Comparison of ENCODE assay signal across 26 cellular contexts in the genomic region with DNA sequence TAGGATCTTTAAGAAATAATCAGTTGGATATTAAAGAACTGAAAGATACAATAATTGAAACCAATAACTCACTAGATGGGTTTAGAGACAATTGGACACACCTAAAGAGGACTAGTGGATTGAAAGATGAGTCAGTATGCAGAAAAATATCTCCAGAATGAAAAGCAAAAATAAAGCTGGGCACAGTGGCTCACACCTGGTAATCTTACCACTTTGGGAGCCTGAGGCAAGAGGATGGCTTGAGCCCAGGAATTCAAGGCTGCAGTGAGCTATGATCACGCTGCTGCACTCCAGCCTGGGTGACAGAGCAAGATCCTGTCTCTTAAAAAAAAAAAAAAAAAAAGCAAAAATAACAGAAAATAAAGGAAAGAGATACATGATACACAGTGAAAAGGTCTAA. TPM values are rescaled to one million over a fixed set of nuclear protein-coding genes. Genes with fewer than 3 reads are reported as not detected.
DNase-seq lines count a peak whose midpoint lies in the region; FAIRE-seq and TF ChIP-seq lines count a peak whose summit lies in the region.
"Had no signal": no experiment of that assay in that cellular context is flagged by ENCODE, and none has a peak within 500 bp of the region (broad histone marks: within the 10 kb centered on the region; RNA-seq: fewer than 3 reads in every experiment).

No MANE protein-coding gene starts in this region.

- H4K20me1 ChIP-seq in mammary epithelial cell (ENCODE audit: insufficient read depth, low read length), result no peaks in the 10 kb centered on the region
- no peaks in the 10 kb centered on the region for H4K20me1 ChIP-seq in keratinocyte (ENCODE audit: control insufficient read depth, extremely low read depth, insufficient read depth, low read length)
- H4K20me1 ChIP-seq: BLaER1 treated with 17β-estradiol and CSF1 and Interleukin-3, amounts not matched to agents 10 nM and 100 nM had no signal

- H3K27ac Mint-ChIP-seq in MCF 10A (ENCODE audit: low read depth, unreplicated experiment), result no peak overlapping the region
- no peak overlapping the region for H3K27ac Mint-ChIP-seq in activated T-helper 1 cell treated with anti-CD3 and anti-CD28 coated beads, Interleukin-12 subunit alpha, Interleukin-12 subunit beta, Interleukin-2, Interleukin-4 antibody, amounts not matched to agents 30 ng/mL and 10 ng/mL and 1 ng/mL, durations not matched to agents 14 hours and 24 hours and 36 hours
- H3K27ac Mint-ChIP-seq: CD14-positive monocyte; CD4-positive, alpha-beta T cell; CD8-positive, alpha-beta memory T cell had no signal

- 0% methylated on average over 1 of the region's 1 CpG for WGBS in mammary epithelial cell (ENCODE audit: low coverage, missing lambda C conversion rate)

- H3K9ac ChIP-seq in mammary epithelial cell (ENCODE audit: insufficient read depth, low read length) (no peak overlapping the region), keratinocyte (ENCODE audit: control insufficient read depth, extremely low read depth, insufficient read depth, low read length) (no peak overlapping the region)
- H3K9ac ChIP-seq: BLaER1 treated with 17β-estradiol and CSF1 and Interleukin-3, amounts not matched to agents 10 nM and 100 nM; GM23248 had no signal

- no peak for TF ChIP-seq CTCF in mammary epithelial cell (conservative IDR thresholded peaks at IDR 0.05 in 1 of 2, IDR thresholded peaks at IDR 0.05 in 1 of 2; ENCODE audit: extremely low read depth in 1 of 2, insufficient read depth in 1 of 2, low read depth in 1 of 2, low read length in 2 of 2)
- no peak for TF ChIP-seq CTCF in MCF 10A (IDR thresholded peaks at IDR 0.05; ENCODE audit: unreplicated experiment)
- TF ChIP-seq CTCF in epithelial cell of esophagus (IDR thresholded peaks at IDR 0.05; ENCODE audit: insufficient read depth, low read depth, low read length, missing control alignments), result no peak
- TF ChIP-seq CTCF in keratinocyte (optimal IDR thresholded peaks at IDR 0.05 in 1 of 3, IDR thresholded peaks at IDR 0.05 in 1 of 3, conservative IDR thresholded peaks at IDR 0.05 in 1 of 3; ENCODE audit: extremely low read depth in 1 of 3, insufficient read depth in 2 of 3, low read length in 3 of 3), result no peak

- H3K4me2 ChIP-seq in mammary epithelial cell (ENCODE audit: insufficient read depth, low read depth, low read length) (no peak overlapping the region), keratinocyte (ENCODE audit: control insufficient read depth, extremely low read depth, insufficient read depth, low read depth, low read length) (peak overlapping the region; percentile 26)
- H3K4me2 ChIP-seq: BLaER1 treated with 17β-estradiol and CSF1 and Interleukin-3, amounts not matched to agents 10 nM and 100 nM had no signal

- H3K9me1 ChIP-seq in keratinocyte (ENCODE audit: control insufficient read depth, extremely low read depth, insufficient read depth, low read length), result no peaks in the 10 kb centered on the region

- no peaks in the 10 kb centered on the region for H3K9me3 ChIP-seq in mammary epithelial cell (replicated peaks; ENCODE audit: insufficient read depth, low read length)
- H3K9me3 ChIP-seq in keratinocyte (ENCODE audit: control insufficient read depth, low read depth, low read length), result no peaks in the 10 kb centered on the region
- H3K9me3 ChIP-seq: BE2C; BLaER1 treated with 17β-estradiol and CSF1 and Interleukin-3, amounts not matched to agents 10 nM and 100 nM had no signal

- BruUV-seq in mammary epithelial cell (replicated peaks; lab: Mats Ljungman, UMichigan), result no TSS peak
- no TSS peak for BruUV-seq in MCF 10A (replicated peaks; lab: Mats Ljungman, UMichigan)

- no peaks in the 10 kb centered on the region for H3K4me1 Mint-ChIP-seq in MCF 10A (ENCODE audit: insufficient read depth, unreplicated experiment)
- H3K4me1 Mint-ChIP-seq in activated T-helper 1 cell treated with anti-CD3 and anti-CD28 coated beads, Interleukin-12 subunit alpha, Interleukin-12 subunit beta, Interleukin-2, Interleukin-4 antibody, amounts not matched to agents 30 ng/mL and 10 ng/mL and 1 ng/mL, durations not matched to agents 14 hours and 24 hours and 36 hours (ENCODE audit: low read depth), result no peaks in the 10 kb centered on the region
- H3K4me1 Mint-ChIP-seq: CD14-positive monocyte; CD8-positive, alpha-beta memory T cell had no signal

- no peak overlapping the region for H3K4me3 Mint-ChIP-seq in MCF 10A (ENCODE audit: unreplicated experiment)
- no peak overlapping the region for H3K4me3 Mint-ChIP-seq in activated T-helper 1 cell treated with anti-CD3 and anti-CD28 coated beads, Interleukin-12 subunit alpha, Interleukin-12 subunit beta, Interleukin-2, Interleukin-4 antibody, amounts not matched to agents 30 ng/mL and 10 ng/mL and 1 ng/mL, durations not matched to agents 14 hours and 24 hours and 36 hours
- H3K4me3 Mint-ChIP-seq: CD4-positive, alpha-beta T cell; CD8-positive, alpha-beta memory T cell had no signal

- FAIRE-seq in keratinocyte (lab: Jason Lieb, UNC), result peak; percentile 17
- FAIRE-seq: A204.1, D721Med, GM12878, GM19239, H1 had no signal

- no peaks in the 10 kb centered on the region for H3K27me3 ChIP-seq in mammary epithelial cell (ENCODE audit: insufficient read depth, low read length)
- no peaks in the 10 kb centered on the region for H3K27me3 ChIP-seq in keratinocyte (ENCODE audit: control insufficient read depth, extremely low read depth, insufficient read depth, low read length)
- H3K27me3 ChIP-seq: BE2C; BLaER1 treated with 17β-estradiol and CSF1 and Interleukin-3, amounts not matched to agents 10 nM and 100 nM had no signal

- H3K9me3 Mint-ChIP-seq in MCF 10A (ENCODE audit: unreplicated experiment), result no peaks in the 10 kb centered on the region
- no peaks in the 10 kb centered on the region for H3K9me3 Mint-ChIP-seq in activated T-helper 1 cell treated with anti-CD3 and anti-CD28 coated beads, Interleukin-12 subunit alpha, Interleukin-12 subunit beta, Interleukin-2, Interleukin-4 antibody, amounts not matched to agents 30 ng/mL and 10 ng/mL and 1 ng/mL, durations not matched to agents 14 hours and 24 hours and 36 hours
- H3K9me3 Mint-ChIP-seq: CD14-positive monocyte; CD4-positive, alpha-beta T cell; CD8-positive, alpha-beta memory T cell had no signal

- H2AFZ ChIP-seq in mammary epithelial cell (ENCODE audit: low read depth, low read length) (no peak overlapping the region), keratinocyte (ENCODE audit: control insufficient read depth, low read length) (no peak overlapping the region)
- H2AFZ ChIP-seq: GM23248 had no signal

- no peaks in the 10 kb centered on the region for H3K36me3 ChIP-seq in mammary epithelial cell (ENCODE audit: insufficient read depth, low read length)
- H3K36me3 ChIP-seq in keratinocyte (ENCODE audit: control insufficient read depth in 2 of 2, extremely low read depth in 1 of 2, insufficient read depth in 2 of 2, low read length in 2 of 2), result no peaks in the 10 kb centered on the region
- H3K36me3 ChIP-seq: BE2C; BLaER1 treated with 17β-estradiol and CSF1 and Interleukin-3, amounts not matched to agents 10 nM and 100 nM had no signal

- H3K27me3 Mint-ChIP-seq in MCF 10A (ENCODE audit: insufficient read depth, unreplicated experiment), result peaks cover 35% of the 10 kb centered on the region
- peaks cover 23% of the 10 kb centered on the region for H3K27me3 Mint-ChIP-seq in activated T-helper 1 cell treated with anti-CD3 and anti-CD28 coated beads, Interleukin-12 subunit alpha, Interleukin-12 subunit beta, Interleukin-2, Interleukin-4 antibody, amounts not matched to agents 30 ng/mL and 10 ng/mL and 1 ng/mL, durations not matched to agents 14 hours and 24 hours and 36 hours (ENCODE audit: insufficient read depth)

- H3K27ac ChIP-seq in mammary epithelial cell (ENCODE audit: insufficient read depth, low read depth, low read length), result no peak overlapping the region
- H3K27ac ChIP-seq in keratinocyte (ENCODE audit: control insufficient read depth, insufficient read depth, low read length), result no peak overlapping the region
- H3K27ac ChIP-seq: 22Rv1; BLaER1 treated with 17β-estradiol and CSF1 and Interleukin-3, amounts not matched to agents 10 nM and 100 nM; GM23248 had no signal

- H3K4me3 ChIP-seq in mammary epithelial cell (replicated peaks in 1 of 3; ENCODE audit: insufficient read depth in 1 of 3, low read depth in 2 of 3, low read length in 3 of 3) (no peak overlapping the region), epithelial cell of esophagus (ENCODE audit: low read length) (no peak overlapping the region), keratinocyte (ENCODE audit: control insufficient read depth in 2 of 3, extremely low read depth in 1 of 3, insufficient read depth in 2 of 3, low read depth in 1 of 3, low read length in 3 of 3) (no peak overlapping the region)
- H3K4me3 ChIP-seq: BLaER1 treated with 17β-estradiol and CSF1 and Interleukin-3, amounts not matched to agents 10 nM and 100 nM; GM12878; GM23248 had no signal

- dilution Hi-C loops in mammary epithelial cell (cut with HindIII; ENCODE audit: low sequenced_read_pairs), result no loop called here
- dilution Hi-C loops in keratinocyte (cut with MboI; ENCODE audit: extremely low pct_ligation_motif_present, low sequenced_read_pairs), result no loop called here

- CTCF ChIA-PET in mammary epithelial cell (lab: Charles Lee; ENCODE audit: low non-redundant PET), result no interaction called here
- CTCF ChIA-PET in MCF 10A (lab: Yijun Ruan, JAX), result no interaction called here

- peaks cover 20% of the 10 kb centered on the region for H3K4me1 ChIP-seq in mammary epithelial cell (ENCODE audit: insufficient read depth, low read length)
- H3K4me1 ChIP-seq in keratinocyte (ENCODE audit: control insufficient read depth, extremely low read depth, insufficient read depth, low read length), result peaks cover 20% of the 10 kb centered on the region
- H3K4me1 ChIP-seq: BE2C had no signal

- in situ Hi-C loops in mammary epithelial cell (cut with MboI; ENCODE audit: low sequenced_read_pairs in 2 of 2), result no loop called here

- DNase-seq in mammary epithelial cell (peak; percentile 55), MCF 10A (ENCODE audit: unreplicated experiment) (no peak), epithelial cell of esophagus (ENCODE audit: low read depth) (peak; percentile 65), keratinocyte (ENCODE audit: low read depth, low spot score) (peak; percentile 66), HUDEP-2 (lab: John Stamatoyannopoulos, UW; ENCODE audit: unreplicated experiment in 76 of 76) (no peak), activated gamma-delta T cell treated with Interleukin-2 at 50 U/mL for 16 hours (no peak), AML-193 (lab: John Stamatoyannopoulos, UW) (no peak)
- DNase-seq in activated T-helper 1 cell treated with anti-CD3 and anti-CD28 coated beads, Interleukin-12 subunit alpha, Interleukin-12 subunit beta, Interleukin-2, Interleukin-4 antibody, amounts not matched to agents 30 ng/mL and 10 ng/mL and 1 ng/mL, durations not matched to agents 14 hours and 24 hours and 36 hours (ENCODE audit: low spot score), result no peak
- DNase-seq: BE2C; CD4-positive, alpha-beta T cell; CD8-positive, alpha-beta memory T cell; DMS 273 treated with DMSO at 0.1 percent for 48 hours; DMS79; EL; GDM1; H7; HCEC 1CT had no signal

- no peaks in the 10 kb centered on the region for H3K36me3 Mint-ChIP-seq in MCF 10A (ENCODE audit: insufficient read depth, unreplicated experiment)
- H3K36me3 Mint-ChIP-seq in activated T-helper 1 cell treated with anti-CD3 and anti-CD28 coated beads, Interleukin-12 subunit alpha, Interleukin-12 subunit beta, Interleukin-2, Interleukin-4 antibody, amounts not matched to agents 30 ng/mL and 10 ng/mL and 1 ng/mL, durations not matched to agents 14 hours and 24 hours and 36 hours (ENCODE audit: low read depth), result no peaks in the 10 kb centered on the region
- H3K36me3 Mint-ChIP-seq: CD14-positive monocyte; CD8-positive, alpha-beta memory T cell had no signal

- POLR2A ChIA-PET in MCF 10A (lab: Yijun Ruan, JAX), result no interaction called here

- H3K79me2 ChIP-seq in mammary epithelial cell (ENCODE audit: insufficient read depth, low read length) (no peaks in the 10 kb centered on the region), keratinocyte (ENCODE audit: control insufficient read depth, insufficient read depth, low read length) (no peaks in the 10 kb centered on the region)

- intact Hi-C loops in mammary epithelial cell (cut with micrococcal nuclease) (no loop called here), MCF 10A (cut with micrococcal nuclease) (no loop called here)
- intact Hi-C loops in activated T-helper 1 cell treated with anti-CD3 and anti-CD28 coated beads, Interleukin-12 subunit alpha, Interleukin-12 subunit beta, Interleukin-2, Interleukin-4 antibody, amounts not matched to agents 30 ng/mL and 10 ng/mL and 1 ng/mL, durations not matched to agents 14 hours and 24 hours and 36 hours (cut with micrococcal nuclease), result no loop called here

RNA-seq across cellular contexts. Expression of gene CCDC174, which starts 37.4 kb away (rescaled TPM):
- total RNA-seq in mammary epithelial cell, result 10 to 100 TPM; 13.5 to 24.9 TPM
- 5.0 TPM for polyA plus RNA-seq in mammary epithelial cell
- polyA minus RNA-seq in mammary epithelial cell, result 1.2 TPM
- 25.4 and 28.7 TPM in 2 replicates for total RNA-seq in MCF 10A (2022)
- 3.6 to 8.8 TPM (median 6.2 TPM) in 3 replicates for polyA plus RNA-seq in keratinocyte
- 86.9 TPM for polyA plus RNA-seq in keratinocyte (2011; ENCODE audit: low read depth)
- 4.0 and 4.4 TPM in 2 replicates for polyA plus RNA-seq in keratinocyte (2011; cell fraction: cytosol; rRNA removed)
- 8.9 and 12.3 TPM in 2 replicates for polyA plus RNA-seq in keratinocyte (2011; cell fraction: nucleus; rRNA removed)
- polyA plus RNA-seq in keratinocyte (2012; ENCODE audit: low replicate concordance), result 6.2 and 14.1 TPM in 2 replicates
- 3.0 to 5.1 TPM (median 4.3 TPM) in 3 replicates for polyA minus RNA-seq in keratinocyte
- 2.5 TPM for polyA minus RNA-seq in keratinocyte (2011; cell fraction: cytosol; rRNA and poly(A)+ RNA removed)
- polyA minus RNA-seq in keratinocyte (2011; cell fraction: nucleus; rRNA and poly(A)+ RNA removed), result 4.2 and 7.0 TPM in 2 replicates
- 16.6 and 21.7 TPM in 2 replicates for total RNA-seq in activated T-helper 1 cell treated with anti-CD3 and anti-CD28 coated beads, Interleukin-12 subunit alpha, Interleukin-12 subunit beta, Interleukin-2, Interleukin-4 antibody, amounts not matched to agents 30 ng/mL and 10 ng/mL and 1 ng/mL, durations not matched to agents 14 hours and 24 hours and 36 hours

Comparison
In these comparisons a context has a peak if more than half of its experiments do, and no peak if none do; other contexts are left out.
1. DNase-seq: peak in mammary epithelial cell (single experiment), epithelial cell of esophagus (single experiment) and keratinocyte (single experiment); none in MCF 10A (single experiment), HUDEP-2 (0 of 76), activated gamma-delta T cell treated with Interleukin-2 at 50 U/mL for 16 hours (single experiment), AML-193 (0 of 2) and activated T-helper 1 cell treated with anti-CD3 and anti-CD28 coated beads, Interleukin-12 subunit alpha, Interleukin-12 subunit beta, Interleukin-2, Interleukin-4 antibody, amounts not matched to agents 30 ng/mL and 10 ng/mL and 1 ng/mL, durations not matched to agents 14 hours and 24 hours and 36 hours (single experiment).